In genomic region chr17:76473541-76473985, GRCh38 we compare ENCODE assay signal across 10 cellular contexts. TPM values are rescaled to one million over a fixed set of nuclear protein-coding genes. Genes with fewer than 3 reads are reported as not detected.
DNase-seq lines count a peak whose midpoint lies in the region; ATAC-seq and TF ChIP-seq lines count a peak whose summit lies in the region.
"Had no signal": no experiment of that assay in that cellular context is flagged by ENCODE, and none has a peak within 500 bp of the region (broad histone marks: within the 10 kb centered on the region; RNA-seq: fewer than 3 reads in every experiment).

No MANE protein-coding gene starts in this region.

- no peaks in the 10 kb centered on the region for H3K27me3 Mint-ChIP-seq in activated CD8-positive, alpha-beta memory T cell treated with anti-CD3 and anti-CD28 coated beads, Interleukin-2, amount 10 ng/mL, durations not matched to agents 7 days and 5 days
- H3K27me3 Mint-ChIP-seq in endothelial cell (ENCODE audit: unreplicated experiment): peaks cover 17% of the 10 kb centered on the region
- H3K27me3 Mint-ChIP-seq: CD4-positive, CD25-positive, alpha-beta regulatory T cell; stimulated activated naive CD8-positive, alpha-beta T cell treated with anti-CD3 and anti-CD28 coated beads, Interleukin-15, Interleukin-2, amounts not matched to agents 100 ng/mL and 50 ng/mL, for 24 hours had no signal

- no peaks in the 10 kb centered on the region for H3K9me3 Mint-ChIP-seq in activated CD8-positive, alpha-beta memory T cell treated with anti-CD3 and anti-CD28 coated beads, Interleukin-2, amount 10 ng/mL, durations not matched to agents 7 days and 5 days (ENCODE audit: low read depth)
- H3K9me3 Mint-ChIP-seq in endothelial cell (ENCODE audit: unreplicated experiment): no peaks in the 10 kb centered on the region
- H3K9me3 Mint-ChIP-seq: CD4-positive, CD25-positive, alpha-beta regulatory T cell; stimulated activated naive CD8-positive, alpha-beta T cell treated with anti-CD3 and anti-CD28 coated beads, Interleukin-15, Interleukin-2, amounts not matched to agents 100 ng/mL and 50 ng/mL, for 24 hours had no signal

- H3K4me3 Mint-ChIP-seq in activated CD8-positive, alpha-beta memory T cell treated with anti-CD3 and anti-CD28 coated beads, Interleukin-2, amount 10 ng/mL, durations not matched to agents 7 days and 5 days: no peak overlapping the region
- no peak overlapping the region for H3K4me3 Mint-ChIP-seq in endothelial cell (ENCODE audit: unreplicated experiment)
- H3K4me3 Mint-ChIP-seq: CD4-positive, CD25-positive, alpha-beta regulatory T cell; stimulated activated naive CD8-positive, alpha-beta T cell treated with anti-CD3 and anti-CD28 coated beads, Interleukin-15, Interleukin-2, amounts not matched to agents 100 ng/mL and 50 ng/mL, for 24 hours had no signal

- intact Hi-C loops in psoas muscle (cut with DNase I): no loop called here
- intact Hi-C loops in gastrocnemius medialis (cut with DNase I; ENCODE audit: low total_unique reads): no loop called here

- no peak overlapping the region for H3K4me3 ChIP-seq in psoas muscle
- H3K4me3 ChIP-seq in gastrocnemius medialis: no peak overlapping the region

- 81 to 84% (median 83%) methylated on average over 13 to 18 of the region's 18 CpGs for WGBS in psoas muscle, 3 donors

- no peak for TF ChIP-seq POLR2A in gastrocnemius medialis (IDR thresholded peaks at IDR 0.05)

- no peaks in the 10 kb centered on the region for H3K4me1 ChIP-seq in psoas muscle
- no peaks in the 10 kb centered on the region for H3K4me1 ChIP-seq in gastrocnemius medialis

- no peaks in the 10 kb centered on the region for H3K4me1 Mint-ChIP-seq in activated CD8-positive, alpha-beta memory T cell treated with anti-CD3 and anti-CD28 coated beads, Interleukin-2, amount 10 ng/mL, durations not matched to agents 7 days and 5 days
- no peaks in the 10 kb centered on the region for H3K4me1 Mint-ChIP-seq in endothelial cell (ENCODE audit: unreplicated experiment)
- H3K4me1 Mint-ChIP-seq: CD4-positive, CD25-positive, alpha-beta regulatory T cell had no signal

- peaks cover 0 to 52% of the 10 kb centered on the region in 2 donors for H3K36me3 ChIP-seq in psoas muscle (ENCODE audit: insufficient read depth in 1 of 2, low read depth in 1 of 2)
- peaks cover 0 to 52% of the 10 kb centered on the region in 2 donors for H3K36me3 ChIP-seq in gastrocnemius medialis

- H3K36me3 Mint-ChIP-seq in activated CD8-positive, alpha-beta memory T cell treated with anti-CD3 and anti-CD28 coated beads, Interleukin-2, amount 10 ng/mL, durations not matched to agents 7 days and 5 days: peaks cover 3% of the 10 kb centered on the region
- peaks cover 17% of the 10 kb centered on the region for H3K36me3 Mint-ChIP-seq in endothelial cell (ENCODE audit: low read depth, unreplicated experiment)

- H3K27ac ChIP-seq in psoas muscle: no peak overlapping the region
- H3K27ac ChIP-seq in gastrocnemius medialis: no peak overlapping the region

- H3K27me3 ChIP-seq in psoas muscle (ENCODE audit: insufficient read depth in 3 of 3, low read length in 2 of 3) (no peaks in the 10 kb centered on the region), gastrocnemius medialis (no peaks in the 10 kb centered on the region)

- in situ Hi-C loops in gastrocnemius medialis (cut with MboI; ENCODE audit: low sequenced_read_pairs in 4 of 4): no loop called here

- CTCF ChIA-PET in activated CD8-positive, alpha-beta memory T cell treated with anti-CD3 and anti-CD28 coated beads, Interleukin-2, amount 10 ng/mL, durations not matched to agents 7 days and 5 days (lab: Charles Lee): no interaction called here

- DNase-seq in activated CD8-positive, alpha-beta memory T cell treated with anti-CD3 and anti-CD28 coated beads, Interleukin-2, amount 10 ng/mL, durations not matched to agents 7 days and 5 days: no peak
- no peak for DNase-seq in activated CD8-positive, alpha-beta memory T cell treated with anti-CD3 and anti-CD28 coated beads for 24 hours
- DNase-seq in Kasumi-1 (lab: John Stamatoyannopoulos, UW) (peak; percentile 37), endothelial cell (ENCODE audit: low spot score) (peak; percentile 66), psoas muscle (no peak), SIG-M5 treated with dmso at 0.1 percent for 504 hours (lab: John Stamatoyannopoulos, UW; ENCODE audit: unreplicated experiment) (no peak), gastrocnemius medialis (no peak)

- H3K9me3 ChIP-seq in psoas muscle: no peaks in the 10 kb centered on the region
- no peaks in the 10 kb centered on the region for H3K9me3 ChIP-seq in gastrocnemius medialis

- peak; percentile 44 for TF ChIP-seq CTCF in endothelial cell (IDR thresholded peaks at IDR 0.05; ENCODE audit: unreplicated experiment)
- TF ChIP-seq CTCF in psoas muscle (IDR thresholded peaks at IDR 0.05): peak; percentile 6
- TF ChIP-seq CTCF in gastrocnemius medialis (IDR thresholded peaks at IDR 0.05 in 4 of 5, conservative IDR thresholded peaks at IDR 0.05 in 1 of 5): no peak

- peak; percentile 24 for ATAC-seq in activated CD8-positive, alpha-beta memory T cell treated with anti-CD3 and anti-CD28 coated beads, Interleukin-2, amount 10 ng/mL, durations not matched to agents 7 days and 5 days
- ATAC-seq in psoas muscle (no peak), GM18861 (IDR thresholded peaks at IDR 0.05; ENCODE audit: unreplicated experiment) (no peak), gastrocnemius medialis (no peak)

- H3K27ac Mint-ChIP-seq in activated CD8-positive, alpha-beta memory T cell treated with anti-CD3 and anti-CD28 coated beads, Interleukin-2, amount 10 ng/mL, durations not matched to agents 7 days and 5 days: peak overlapping the region; percentile 62
- no peak overlapping the region for H3K27ac Mint-ChIP-seq in endothelial cell (ENCODE audit: unreplicated experiment)
- H3K27ac Mint-ChIP-seq: CD4-positive, CD25-positive, alpha-beta regulatory T cell; stimulated activated naive CD8-positive, alpha-beta T cell treated with anti-CD3 and anti-CD28 coated beads, Interleukin-15, Interleukin-2, amounts not matched to agents 100 ng/mL and 50 ng/mL, for 24 hours had no signal

RNA-seq across cellular contexts. Expression of gene AANAT, which starts 6.2 kb away (rescaled TPM):
- total RNA-seq in activated CD8-positive, alpha-beta memory T cell treated with anti-CD3 and anti-CD28 coated beads, Interleukin-2, amount 10 ng/mL, durations not matched to agents 7 days and 5 days: not detected
- total RNA-seq in endothelial cell (ENCODE audit: unreplicated experiment): not detected
- not detected for total RNA-seq in psoas muscle
- polyA plus RNA-seq in psoas muscle: under 1 TPM in 2 of 3 donors, not detected in 1; 0.09 to 0.13 TPM
- not detected for total RNA-seq in gastrocnemius medialis
- total RNA-seq: CD4-positive, CD25-positive, alpha-beta regulatory T cell had no signal
- polyA plus RNA-seq: CD4-positive, CD25-positive, alpha-beta regulatory T cell had no signal

RNA-seq across cellular contexts. Expression of gene UBE2O, which starts 20.6 kb away (rescaled TPM):
- total RNA-seq in activated CD8-positive, alpha-beta memory T cell treated with anti-CD3 and anti-CD28 coated beads, Interleukin-2, amount 10 ng/mL, durations not matched to agents 7 days and 5 days: 10 to 100 TPM; 30.2 to 34.7 TPM
- 49.0 TPM for total RNA-seq in endothelial cell (ENCODE audit: unreplicated experiment)
- 10 to 100 TPM; 37.3 to 45.5 (median 39.7) TPM for total RNA-seq in psoas muscle
- 10 to 100 TPM; 11.6 to 23.9 (median 12.3) TPM for polyA plus RNA-seq in psoas muscle
- total RNA-seq in gastrocnemius medialis: 10 to 100 TPM; 16.4 to 46.5 (median 32.4) TPM

RNA-seq across cellular contexts. Expression of gene RHBDF2, which starts 27.7 kb away (rescaled TPM):
- 10 to 100 TPM; 29.6 to 42.1 TPM for total RNA-seq in activated CD8-positive, alpha-beta memory T cell treated with anti-CD3 and anti-CD28 coated beads, Interleukin-2, amount 10 ng/mL, durations not matched to agents 7 days and 5 days
- 39.3 TPM for total RNA-seq in endothelial cell (ENCODE audit: unreplicated experiment)
- total RNA-seq in psoas muscle: 10 to 100 TPM in 3 of 4 donors, 1 to 10 TPM in 1; 6.6 to 23.1 (median 12.4) TPM
- 10 to 100 TPM; 11.2 to 14.7 (median 13.9) TPM for polyA plus RNA-seq in psoas muscle
- total RNA-seq in gastrocnemius medialis: 10 to 100 TPM; 11.4 to 29.8 (median 23.3) TPM

Comparison
In these comparisons a context has a peak if more than half of its experiments do, and no peak if none do; other contexts are left out.
1. DNase-seq: peak in Kasumi-1 (2 of 2) and endothelial cell (single experiment); none in activated CD8-positive, alpha-beta memory T cell treated with anti-CD3 and anti-CD28 coated beads, Interleukin-2, amount 10 ng/mL, durations not matched to agents 7 days and 5 days (single experiment), activated CD8-positive, alpha-beta memory T cell treated with anti-CD3 and anti-CD28 coated beads for 24 hours (single experiment), psoas muscle (0 of 2), SIG-M5 treated with dmso at 0.1 percent for 504 hours (single experiment) and gastrocnemius medialis (0 of 2).
2. CTCF ChIP-seq: peak in endothelial cell (single experiment) and psoas muscle (single experiment); none in gastrocnemius medialis (0 of 5).